5 cellular contexts compared by ENCODE assay signal in genomic region chr11:11482726-11483125, GRCh38.
"Had no signal": no experiment of that assay in that cellular context is flagged by ENCODE, and none has a peak within 500 bp of the region (broad histone marks: within the 10 kb centered on the region; RNA-seq: fewer than 3 reads in every experiment).

No MANE protein-coding gene starts in this region.

- ATAC-seq: HCT116 had no signal

- H3K27ac Mint-ChIP-seq: HFFc6, IgD-negative memory B cell had no signal

- H3K27me3 Mint-ChIP-seq: IgD-negative memory B cell had no signal

- H3K4me3 Mint-ChIP-seq: HFFc6, IgD-negative memory B cell had no signal

- H3K9me3 Mint-ChIP-seq: HFFc6, IgD-negative memory B cell had no signal

- H3K36me3 Mint-ChIP-seq: IgD-negative memory B cell had no signal

- DNase-seq: GOT3, H7, HFFc6 had no signal
